ENCODE assay signal across 21 cellular contexts in genomic region chr21:42082501-42083360, GRCh38. TPM values are rescaled to one million over a fixed set of nuclear protein-coding genes. Genes with fewer than 3 reads are reported as not detected.
A peak's percentile ranks its signal among the peaks of the same experiment; 100 is the strongest.
DNase-seq lines count a peak whose midpoint lies in the region; ATAC-seq and TF ChIP-seq lines count a peak whose summit lies in the region.
"Had no signal": no experiment of that assay in that cellular context is flagged by ENCODE, and none has a peak within 500 bp of the region (broad histone marks: within the 10 kb centered on the region; RNA-seq: fewer than 3 reads in every experiment).

No MANE protein-coding gene starts in this region.

- no peaks in the 10 kb centered on the region for H3K79me1 ChIP-seq in neuronal stem cell (ENCODE audit: low read depth, low read length)

- no peak overlapping the region for H2BK15ac ChIP-seq in neuronal stem cell (ENCODE audit: low read length)

- H3K9ac ChIP-seq in neuronal stem cell (ENCODE audit: low read depth, low read length, poor library complexity): no peak overlapping the region
- H3K9ac ChIP-seq: BLaER1 had no signal

- H3K4me1 Mint-ChIP-seq in activated naive CD4-positive, alpha-beta T cell treated with anti-CD3 and anti-CD28 coated beads, Interleukin-2, amount 50 U/mL, for 24 hours: no peaks in the 10 kb centered on the region
- no peaks in the 10 kb centered on the region for H3K4me1 Mint-ChIP-seq in activated naive CD4-positive, alpha-beta T cell treated with anti-CD3 and anti-CD28 coated beads for 36 hours (ENCODE audit: low read depth)
- H3K4me1 Mint-ChIP-seq in dendritic cell treated with granulocyte-macrophage colony-stimulating factor and Interleukin-4, amounts not matched to agents 40 ng/mL and 50 ng/mL, for 4 days (ENCODE audit: low read depth): peaks cover 49% of the 10 kb centered on the region
- peaks cover 28% of the 10 kb centered on the region for H3K4me1 Mint-ChIP-seq in stimulated activated memory B cell treated with anti-CD40 and anti-IgM and Interleukin-4, amounts not matched to agents 10 μg/mL and 1 μg/mL and 100 μg/mL, for 72 hours
- H3K4me1 Mint-ChIP-seq in stimulated activated naive B cell treated with anti-CD40 and anti-IgM and Interleukin-4, amounts not matched to agents 10 μg/mL and 1 μg/mL and 100 μg/mL, for 72 hours: peaks cover 13 to 27% of the 10 kb centered on the region in 2 donors
- H3K4me1 Mint-ChIP-seq: H9 had no signal

- no peak for TF ChIP-seq CTCF in gastrocnemius medialis (IDR thresholded peaks at IDR 0.05 in 4 of 5, conservative IDR thresholded peaks at IDR 0.05 in 1 of 5)

- peak overlapping the region; percentile 14 for H3K27ac Mint-ChIP-seq in activated naive CD4-positive, alpha-beta T cell treated with anti-CD3 and anti-CD28 coated beads, Interleukin-2, amount 50 U/mL, for 24 hours
- H3K27ac Mint-ChIP-seq in activated naive CD4-positive, alpha-beta T cell treated with anti-CD3 and anti-CD28 coated beads for 36 hours: no peak overlapping the region
- H3K27ac Mint-ChIP-seq in dendritic cell treated with granulocyte-macrophage colony-stimulating factor and Interleukin-4, amounts not matched to agents 40 ng/mL and 50 ng/mL, for 4 days: peak overlapping the region; percentile 21
- peak overlapping the region; percentile 24 for H3K27ac Mint-ChIP-seq in stimulated activated memory B cell treated with anti-CD40 and anti-IgM and Interleukin-4, amounts not matched to agents 10 μg/mL and 1 μg/mL and 100 μg/mL, for 72 hours
- H3K27ac Mint-ChIP-seq in stimulated activated naive B cell treated with anti-CD40 and anti-IgM and Interleukin-4, amounts not matched to agents 10 μg/mL and 1 μg/mL and 100 μg/mL, for 72 hours: no peak overlapping the region
- H3K27ac Mint-ChIP-seq: CD8-positive, alpha-beta T cell; H9 had no signal

- no peak overlapping the region for H2BK12ac ChIP-seq in neuronal stem cell (ENCODE audit: low read length)

- no peak overlapping the region for H3K4me2 ChIP-seq in neuronal stem cell (ENCODE audit: insufficient read depth, low read length, poor library complexity, severe bottlenecking)
- H3K4me2 ChIP-seq: A549, BLaER1 had no signal

- WGBS in neuronal stem cell (ENCODE audit: extremely low coverage in 2 of 2, insufficient read length in 2 of 2, insufficient replicate concordance in 1 of 2), 2 donors: no CpG with 5 or more reads among the region's 22 CpGs

- no peaks in the 10 kb centered on the region for H3K27me3 Mint-ChIP-seq in activated naive CD4-positive, alpha-beta T cell treated with anti-CD3 and anti-CD28 coated beads, Interleukin-2, amount 50 U/mL, for 24 hours
- no peaks in the 10 kb centered on the region for H3K27me3 Mint-ChIP-seq in activated naive CD4-positive, alpha-beta T cell treated with anti-CD3 and anti-CD28 coated beads for 36 hours (ENCODE audit: low read depth)
- peaks cover 11% of the 10 kb centered on the region for H3K27me3 Mint-ChIP-seq in dendritic cell treated with granulocyte-macrophage colony-stimulating factor and Interleukin-4, amounts not matched to agents 40 ng/mL and 50 ng/mL, for 4 days
- H3K27me3 Mint-ChIP-seq in stimulated activated memory B cell treated with anti-CD40 and anti-IgM and Interleukin-4, amounts not matched to agents 10 μg/mL and 1 μg/mL and 100 μg/mL, for 72 hours: peaks cover 18% of the 10 kb centered on the region
- no peaks in the 10 kb centered on the region for H3K27me3 Mint-ChIP-seq in stimulated activated naive B cell treated with anti-CD40 and anti-IgM and Interleukin-4, amounts not matched to agents 10 μg/mL and 1 μg/mL and 100 μg/mL, for 72 hours

- no peak overlapping the region for H3K4ac ChIP-seq in neuronal stem cell (ENCODE audit: low read length)

- no peaks in the 10 kb centered on the region for H3K9me3 Mint-ChIP-seq in activated naive CD4-positive, alpha-beta T cell treated with anti-CD3 and anti-CD28 coated beads, Interleukin-2, amount 50 U/mL, for 24 hours
- no peaks in the 10 kb centered on the region for H3K9me3 Mint-ChIP-seq in activated naive CD4-positive, alpha-beta T cell treated with anti-CD3 and anti-CD28 coated beads for 36 hours
- no peaks in the 10 kb centered on the region for H3K9me3 Mint-ChIP-seq in dendritic cell treated with granulocyte-macrophage colony-stimulating factor and Interleukin-4, amounts not matched to agents 40 ng/mL and 50 ng/mL, for 4 days
- H3K9me3 Mint-ChIP-seq in stimulated activated memory B cell treated with anti-CD40 and anti-IgM and Interleukin-4, amounts not matched to agents 10 μg/mL and 1 μg/mL and 100 μg/mL, for 72 hours: no peaks in the 10 kb centered on the region
- no peaks in the 10 kb centered on the region for H3K9me3 Mint-ChIP-seq in stimulated activated naive B cell treated with anti-CD40 and anti-IgM and Interleukin-4, amounts not matched to agents 10 μg/mL and 1 μg/mL and 100 μg/mL, for 72 hours
- H3K9me3 Mint-ChIP-seq: CD14-positive monocyte; CD8-positive, alpha-beta T cell; H9 had no signal

- H3K4me3 Mint-ChIP-seq in activated naive CD4-positive, alpha-beta T cell treated with anti-CD3 and anti-CD28 coated beads, Interleukin-2, amount 50 U/mL, for 24 hours: no peak overlapping the region
- H3K4me3 Mint-ChIP-seq in activated naive CD4-positive, alpha-beta T cell treated with anti-CD3 and anti-CD28 coated beads for 36 hours: no peak overlapping the region
- no peak overlapping the region for H3K4me3 Mint-ChIP-seq in dendritic cell treated with granulocyte-macrophage colony-stimulating factor and Interleukin-4, amounts not matched to agents 40 ng/mL and 50 ng/mL, for 4 days
- no peak overlapping the region for H3K4me3 Mint-ChIP-seq in stimulated activated memory B cell treated with anti-CD40 and anti-IgM and Interleukin-4, amounts not matched to agents 10 μg/mL and 1 μg/mL and 100 μg/mL, for 72 hours
- H3K4me3 Mint-ChIP-seq in stimulated activated naive B cell treated with anti-CD40 and anti-IgM and Interleukin-4, amounts not matched to agents 10 μg/mL and 1 μg/mL and 100 μg/mL, for 72 hours: no peak overlapping the region
- H3K4me3 Mint-ChIP-seq: CD14-positive monocyte; CD8-positive, alpha-beta T cell; H9 had no signal

- no peak overlapping the region for H2BK5ac ChIP-seq in neuronal stem cell (ENCODE audit: low read length)

- no peak for ATAC-seq in stimulated activated memory B cell treated with anti-CD40 and anti-IgM and Interleukin-4, amounts not matched to agents 10 μg/mL and 1 μg/mL and 100 μg/mL, for 72 hours
- ATAC-seq in stimulated activated naive B cell treated with anti-CD40 and anti-IgM and Interleukin-4, amounts not matched to agents 10 μg/mL and 1 μg/mL and 100 μg/mL, for 72 hours (replicated peaks): no peak
- ATAC-seq in gastrocnemius medialis: no peak
- ATAC-seq in GM21367 (IDR thresholded peaks at IDR 0.05; ENCODE audit: unreplicated experiment): no peak
- ATAC-seq: A549; CD8-positive, alpha-beta T cell had no signal

- no peak for DNase-seq in activated naive CD4-positive, alpha-beta T cell treated with anti-CD3 and anti-CD28 coated beads for 36 hours
- DNase-seq in neuronal stem cell (ENCODE audit: low spot score) (no peak), gastrocnemius medialis (no peak)
- DNase-seq in stimulated activated naive B cell treated with anti-CD40 and anti-IgM and Interleukin-4, amounts not matched to agents 10 μg/mL and 1 μg/mL and 100 μg/mL, for 72 hours: no peak
- DNase-seq: AML-193; Calu3; CD8-positive, alpha-beta T cell; DMS79 treated with DMSO at 0.1 percent for 48 hours; GF-D8; H9 had no signal

- H3K4me3 ChIP-seq in neuronal stem cell (ENCODE audit: low read length in 2 of 2) (no peak overlapping the region), gastrocnemius medialis (no peak overlapping the region)
- H3K4me3 ChIP-seq: A549, BLaER1 had no signal

- H3K36me3 ChIP-seq in neuronal stem cell (replicated peaks in 1 of 2; ENCODE audit: control insufficient read depth in 2 of 2, insufficient read depth in 2 of 2, low read length in 2 of 2) (no peaks in the 10 kb centered on the region), gastrocnemius medialis (no peaks in the 10 kb centered on the region)
- H3K36me3 ChIP-seq: BLaER1 had no signal

- no peak overlapping the region for H3K27ac ChIP-seq in neuronal stem cell (replicated peaks; ENCODE audit: low read length)
- no peak overlapping the region for H3K27ac ChIP-seq in gastrocnemius medialis
- H3K27ac ChIP-seq: 22Rv1, A549, BLaER1, HL-60 had no signal

- H2BK120ac ChIP-seq in neuronal stem cell (ENCODE audit: low read depth, low read length): peak overlapping the region; percentile 56

- H3K4me1 ChIP-seq in neuronal stem cell (ENCODE audit: control insufficient read depth in 2 of 2, insufficient read depth in 1 of 2, low read depth in 1 of 2, low read length in 2 of 2): peaks cover 8 to 9% of the 10 kb centered on the region in 2 donors
- H3K4me1 ChIP-seq in gastrocnemius medialis: peaks cover 4 to 9% of the 10 kb centered on the region in 2 donors
- H3K4me1 ChIP-seq: A549 had no signal

- no peak overlapping the region for H2AFZ ChIP-seq in neuronal stem cell (ENCODE audit: low read length)

- H3K36me3 Mint-ChIP-seq in activated naive CD4-positive, alpha-beta T cell treated with anti-CD3 and anti-CD28 coated beads, Interleukin-2, amount 50 U/mL, for 24 hours: no peaks in the 10 kb centered on the region
- H3K36me3 Mint-ChIP-seq in activated naive CD4-positive, alpha-beta T cell treated with anti-CD3 and anti-CD28 coated beads for 36 hours (ENCODE audit: low read depth): no peaks in the 10 kb centered on the region
- H3K36me3 Mint-ChIP-seq in dendritic cell treated with granulocyte-macrophage colony-stimulating factor and Interleukin-4, amounts not matched to agents 40 ng/mL and 50 ng/mL, for 4 days (ENCODE audit: low read depth): no peaks in the 10 kb centered on the region
- H3K36me3 Mint-ChIP-seq in stimulated activated memory B cell treated with anti-CD40 and anti-IgM and Interleukin-4, amounts not matched to agents 10 μg/mL and 1 μg/mL and 100 μg/mL, for 72 hours: no peaks in the 10 kb centered on the region
- H3K36me3 Mint-ChIP-seq in stimulated activated naive B cell treated with anti-CD40 and anti-IgM and Interleukin-4, amounts not matched to agents 10 μg/mL and 1 μg/mL and 100 μg/mL, for 72 hours: no peaks in the 10 kb centered on the region
- H3K36me3 Mint-ChIP-seq: CD8-positive, alpha-beta T cell had no signal

- CTCF ChIA-PET in activated naive CD4-positive, alpha-beta T cell treated with anti-CD3 and anti-CD28 coated beads for 36 hours (lab: Charles Lee): interaction anchor here (1.5 kb wide), 1 partner anchor 25 kb away, joined by 5 read pairs; no protein-coding TSS in a partner anchor

- peak overlapping the region; percentile 81 for H2AK5ac ChIP-seq in neuronal stem cell (ENCODE audit: low read depth, low read length)

- H3K14ac ChIP-seq in neuronal stem cell (ENCODE audit: low read length): no peak overlapping the region

- peak overlapping the region; percentile 72 for H3K18ac ChIP-seq in neuronal stem cell (ENCODE audit: low read length)

- in situ Hi-C loops in gastrocnemius medialis (cut with MboI; ENCODE audit: low sequenced_read_pairs in 4 of 4): no loop called here

- H3K23ac ChIP-seq in neuronal stem cell (ENCODE audit: low read depth, low read length, poor library complexity): peak overlapping the region; percentile 44

- no peak for TF ChIP-seq POLR2A in gastrocnemius medialis (IDR thresholded peaks at IDR 0.05)

- H3K27me3 ChIP-seq in neuronal stem cell (ENCODE audit: control insufficient read depth in 3 of 3, insufficient read depth in 3 of 3, low read depth in 1 of 3, low read length in 3 of 3) (peaks cover 0 to 20% (median 0%) of the 10 kb centered on the region in 3 experiments), gastrocnemius medialis (no peaks in the 10 kb centered on the region)
- H3K27me3 ChIP-seq: BLaER1 had no signal

- H4K8ac ChIP-seq in neuronal stem cell (ENCODE audit: low read depth, low read length): no peak overlapping the region

- intact Hi-C loops in activated naive CD4-positive, alpha-beta T cell treated with anti-CD3 and anti-CD28 coated beads for 36 hours (cut with micrococcal nuclease): no loop called here
- intact Hi-C loops in dendritic cell treated with granulocyte-macrophage colony-stimulating factor and Interleukin-4, amounts not matched to agents 40 ng/mL and 50 ng/mL, for 4 days (cut with micrococcal nuclease): loop anchor here (5.0 kb wide), 1 partner anchor 70 kb away; the partner anchor contains the start of gene ZBTB21
- intact Hi-C loops in gastrocnemius medialis (cut with DNase I; ENCODE audit: low total_unique reads): no loop called here

- H3K9me3 ChIP-seq in neuronal stem cell (replicated peaks in 1 of 2; ENCODE audit: control insufficient read depth in 2 of 2, insufficient read depth in 1 of 2, low read depth in 1 of 2, low read length in 2 of 2) (no peaks in the 10 kb centered on the region), gastrocnemius medialis (no peaks in the 10 kb centered on the region)
- H3K9me3 ChIP-seq: A549, BLaER1 had no signal

- no peak overlapping the region for H4K91ac ChIP-seq in neuronal stem cell (ENCODE audit: low read depth, low read length, poor library complexity)

RNA-seq across cellular contexts. Expression of gene UMODL1, which starts 11.6 kb away (rescaled TPM):
- not detected for total RNA-seq in activated naive CD4-positive, alpha-beta T cell treated with anti-CD3 and anti-CD28 coated beads for 36 hours
- not detected for polyA plus RNA-seq in neuronal stem cell (2013, experiment 1 of 2)
- not detected for polyA plus RNA-seq in neuronal stem cell (2013, experiment 2 of 2)
- total RNA-seq in gastrocnemius medialis: under 1 TPM in 1 of 4 donors, not detected in 3; 0.13 TPM
- total RNA-seq: Calu3, H1, H9, HT1080 had no signal
- polyA plus RNA-seq: A549, CD14-positive monocyte, H1 had no signal

Comparison
In these comparisons a context has a peak if more than half of its experiments do, and no peak if none do; other contexts are left out.
1. H3K27ac Mint-ChIP-seq: peak in activated naive CD4-positive, alpha-beta T cell treated with anti-CD3 and anti-CD28 coated beads, Interleukin-2, amount 50 U/mL, for 24 hours (single experiment), dendritic cell treated with granulocyte-macrophage colony-stimulating factor and Interleukin-4, amounts not matched to agents 40 ng/mL and 50 ng/mL, for 4 days (single experiment) and stimulated activated memory B cell treated with anti-CD40 and anti-IgM and Interleukin-4, amounts not matched to agents 10 μg/mL and 1 μg/mL and 100 μg/mL, for 72 hours (single experiment); none in activated naive CD4-positive, alpha-beta T cell treated with anti-CD3 and anti-CD28 coated beads for 36 hours (single experiment) and stimulated activated naive B cell treated with anti-CD40 and anti-IgM and Interleukin-4, amounts not matched to agents 10 μg/mL and 1 μg/mL and 100 μg/mL, for 72 hours (single experiment).